ENCODE assay signal across 1 cellular context in genomic region chr2:172119089-172119488, GRCh38.
TF ChIP-seq lines count a peak whose summit lies in the region.

No MANE protein-coding gene starts in this region.

TF ChIP-seq in IMR-90, 13 proteins besides CTCF, POLR2A, EP300 and RAD21:
- TF ChIP-seq CEBPB (IDR thresholded peaks at IDR 0.05; ENCODE audit: low read depth, low read length) (peak; percentile 95), CHD1 (IDR thresholded peaks at IDR 0.05; ENCODE audit: low read depth, low read length) (no peak), FOS (IDR thresholded peaks at IDR 0.05; ENCODE audit: low read depth, low read length) (peak; percentile 28; the same call in 1 of the 2 replicates)
